Comparison of ENCODE assay signal across 8 cellular contexts in genomic region chr1:197924516-197925123, GRCh38. TPM values are rescaled to one million over a fixed set of nuclear protein-coding genes. Genes with fewer than 3 reads are reported as not detected.
DNase-seq lines count a peak whose midpoint lies in the region; ATAC-seq and TF ChIP-seq lines count a peak whose summit lies in the region.

No MANE protein-coding gene starts in this region.

- peaks cover 11% of the 10 kb centered on the region for H3K27me3 ChIP-seq in ascending aorta

- DNase-seq in NCI-H2227 (lab: John Stamatoyannopoulos, UW; ENCODE audit: unreplicated experiment) (peak; percentile 34), ascending aorta (ENCODE audit: low spot score in 2 of 2) (no peak), kidney tubule cell (ENCODE audit: low spot score) (peak; percentile 66), AG20443 (ENCODE audit: low spot score) (no peak), C1 segment of cervical spinal cord (lab: John Stamatoyannopoulos, UW) (no peak)

- TF ChIP-seq CTCF in C4-2B (conservative IDR thresholded peaks at IDR 0.05) (peak; percentile 92), ascending aorta (IDR thresholded peaks at IDR 0.05) (peak; percentile 39 to 65 (median 59))

- no peaks in the 10 kb centered on the region for H3K4me1 ChIP-seq in ascending aorta

- no peaks in the 10 kb centered on the region for H3K9me3 ChIP-seq in ascending aorta

- intact Hi-C loops in ascending aorta (cut with DNase I): loop anchor here (2.0 to 5.0 kb wide), 2 partner anchors 310 to 397 kb away; no protein-coding TSS in a partner anchor

- no peaks in the 10 kb centered on the region for H3K36me3 ChIP-seq in ascending aorta

- ATAC-seq in GM18499 (IDR thresholded peaks at IDR 0.05; ENCODE audit: insufficient read depth, unreplicated experiment) (peak; percentile 42), HG03045 (IDR thresholded peaks at IDR 0.05; ENCODE audit: unreplicated experiment) (peak; percentile 73)

- H3K4me3 ChIP-seq in ascending aorta: no peak overlapping the region

- H3K27ac ChIP-seq in C4-2B (no peak overlapping the region), ascending aorta (no peak overlapping the region)

RNA-seq across cellular contexts. Expression of gene LHX9, which starts 7.4 kb away (rescaled TPM):
- total RNA-seq in ascending aorta: not detected

RNA-seq across cellular contexts. Expression of gene C1orf53, which starts 22.2 kb away (rescaled TPM):
- not detected for total RNA-seq in ascending aorta

Comparison
In these comparisons a context has a peak if more than half of its experiments do, and no peak if none do; other contexts are left out.
1. DNase-seq: peak in NCI-H2227 (single experiment) and kidney tubule cell (single experiment); none in ascending aorta (0 of 2), AG20443 (single experiment) and C1 segment of cervical spinal cord (0 of 14).